ENCODE assay signal across 25 cellular contexts in genomic region chr13:86900906-86901305, GRCh38.
"Had no signal": no experiment of that assay in that cellular context is flagged by ENCODE, and none has a peak within 500 bp of the region (broad histone marks: within the 10 kb centered on the region; RNA-seq: fewer than 3 reads in every experiment).

No MANE protein-coding gene starts in this region.

- FAIRE-seq: urothelium cell line had no signal

- H3K27ac ChIP-seq: hepatocyte, left ventricle myocardium inferior, ovary, prostate gland, right atrium auricular region, right lobe of liver, suprapubic skin, thoracic aorta, tibial artery, upper lobe of right lung had no signal

- H2AFZ ChIP-seq: hepatocyte had no signal

- H3K9me3 ChIP-seq: mucosa of descending colon, ovary, prostate gland, right atrium auricular region, right lobe of liver, suprapubic skin, thoracic aorta, tibial artery, upper lobe of right lung had no signal

- H3K4me1 ChIP-seq: left ventricle myocardium inferior, prostate gland, right atrium auricular region, right lobe of liver, suprapubic skin, tibial artery, upper lobe of right lung had no signal

- ATAC-seq: mucosa of descending colon; naive thymus-derived CD4-positive, alpha-beta T cell; natural killer cell treated with Interleukin-12 subunit alpha and Interleukin-12 subunit beta and Interleukin-15 and Interleukin-18, amount 100 ng/mL, for 72 hours; right lobe of liver; stimulated activated naive B cell treated with anti-CD40 and anti-IgM and Interleukin-4, amounts not matched to agents 10 μg/mL and 1 μg/mL and 100 μg/mL, for 72 hours; upper lobe of right lung had no signal

- H3K4me3 ChIP-seq: hepatocyte, left ventricle myocardium inferior, lung, mucosa of descending colon, ovary, prostate gland, right atrium auricular region, right lobe of liver, smooth muscle cell, suprapubic skin, thoracic aorta, tibial artery, upper lobe of right lung had no signal

- H3K27me3 Mint-ChIP-seq: naive thymus-derived CD4-positive, alpha-beta T cell; natural killer cell treated with Interleukin-12 subunit alpha and Interleukin-12 subunit beta and Interleukin-15 and Interleukin-18, amount 100 ng/mL, for 72 hours; stimulated activated naive B cell treated with anti-CD40 and anti-IgM and Interleukin-4, amounts not matched to agents 10 μg/mL and 1 μg/mL and 100 μg/mL, for 72 hours; stimulated activated naive CD8-positive, alpha-beta T cell treated with anti-CD3 and anti-CD28 coated beads, Interleukin-15, Interleukin-2, amounts not matched to agents 100 ng/mL and 50 ng/mL, for 24 hours had no signal

- H3K36me3 ChIP-seq: left ventricle myocardium inferior, ovary, prostate gland, right atrium auricular region, right lobe of liver, suprapubic skin, thoracic aorta, tibial artery, upper lobe of right lung had no signal

- H3K27ac Mint-ChIP-seq: naive thymus-derived CD4-positive, alpha-beta T cell; natural killer cell treated with Interleukin-12 subunit alpha and Interleukin-12 subunit beta and Interleukin-15 and Interleukin-18, amount 100 ng/mL, for 72 hours; stimulated activated naive B cell treated with anti-CD40 and anti-IgM and Interleukin-4, amounts not matched to agents 10 μg/mL and 1 μg/mL and 100 μg/mL, for 72 hours; stimulated activated naive CD8-positive, alpha-beta T cell treated with anti-CD3 and anti-CD28 coated beads, Interleukin-15, Interleukin-2, amounts not matched to agents 100 ng/mL and 50 ng/mL, for 24 hours had no signal

- H3K4me2 ChIP-seq: hepatocyte, smooth muscle cell had no signal

- H3K4me1 Mint-ChIP-seq: naive thymus-derived CD4-positive, alpha-beta T cell; stimulated activated naive B cell treated with anti-CD40 and anti-IgM and Interleukin-4, amounts not matched to agents 10 μg/mL and 1 μg/mL and 100 μg/mL, for 72 hours had no signal

- H3K27me3 ChIP-seq: hepatocyte, ovary, right atrium auricular region, right lobe of liver, suprapubic skin, tibial artery, upper lobe of right lung had no signal

- H3K4me3 Mint-ChIP-seq: naive thymus-derived CD4-positive, alpha-beta T cell; natural killer cell treated with Interleukin-12 subunit alpha and Interleukin-12 subunit beta and Interleukin-15 and Interleukin-18, amount 100 ng/mL, for 72 hours; stimulated activated naive B cell treated with anti-CD40 and anti-IgM and Interleukin-4, amounts not matched to agents 10 μg/mL and 1 μg/mL and 100 μg/mL, for 72 hours; stimulated activated naive CD8-positive, alpha-beta T cell treated with anti-CD3 and anti-CD28 coated beads, Interleukin-15, Interleukin-2, amounts not matched to agents 100 ng/mL and 50 ng/mL, for 24 hours had no signal

- DNase-seq: islet precursor cell; left ventricle myocardium inferior; midbrain; mucosa of descending colon; naive thymus-derived CD4-positive, alpha-beta T cell; ovary; posterior cingulate gyrus; right lobe of liver; stimulated activated CD4-positive, alpha-beta T cell treated with anti-CD3 and anti-CD28 coated beads, Interleukin-15, amount 100 ng/mL, for 24 hours; stimulated activated CD4-positive, alpha-beta T cell treated with anti-CD3 and anti-CD28 coated beads, Interleukin-2, amount 100 ng/mL, for 24 hours; stimulated activated CD4-positive, alpha-beta T cell treated with anti-CD3 and anti-CD28 coated beads, Interleukin-4, amount 100 ng/mL, for 1 hour; stimulated activated naive B cell treated with anti-CD40 and anti-IgM and Interleukin-4, amounts not matched to agents 10 μg/mL and 1 μg/mL and 100 μg/mL, for 72 hours; tibial artery; trophoblast cell; upper lobe of right lung had no signal

- H3K36me3 Mint-ChIP-seq: naive thymus-derived CD4-positive, alpha-beta T cell; stimulated activated naive B cell treated with anti-CD40 and anti-IgM and Interleukin-4, amounts not matched to agents 10 μg/mL and 1 μg/mL and 100 μg/mL, for 72 hours had no signal

- H3K79me2 ChIP-seq: hepatocyte had no signal
